ENCODE assay signal across 6 cellular contexts in genomic region chrX:150152546-150152945, GRCh38.
"Had no signal": no experiment of that assay in that cellular context is flagged by ENCODE, and none has a peak within 500 bp of the region (broad histone marks: within the 10 kb centered on the region; RNA-seq: fewer than 3 reads in every experiment).

No MANE protein-coding gene starts in this region.

- H3K4me3 ChIP-seq: GM23338, K562 had no signal

- DNase-seq: H9, HCEC 1CT, IMR-90, KG1 had no signal

- ATAC-seq: GM23338, K562 had no signal
